Comparison of ENCODE assay signal across 9 cellular contexts in the genomic region with DNA sequence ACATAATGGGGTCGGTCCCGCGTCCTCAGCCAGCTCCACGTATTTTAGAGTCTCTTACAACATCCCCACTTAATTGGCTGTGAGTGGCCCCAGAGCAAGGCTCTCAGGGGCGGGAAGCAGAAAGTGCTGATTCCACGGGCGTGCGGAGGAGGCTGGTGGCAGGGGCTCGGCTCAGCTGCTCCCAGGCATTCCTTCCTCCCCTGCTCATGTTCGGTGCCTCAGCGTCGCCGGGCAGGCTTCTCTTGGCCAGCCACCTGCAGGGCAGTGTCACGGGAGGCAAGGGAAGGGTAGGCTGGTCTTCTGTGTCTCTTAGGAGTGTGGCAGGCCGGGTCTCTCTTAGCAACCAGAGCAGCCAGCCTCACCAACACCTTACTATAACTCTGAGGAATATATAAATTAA. TPM values are rescaled to one million over a fixed set of nuclear protein-coding genes. Genes with fewer than 3 reads are reported as not detected.
DNase-seq lines count a peak whose midpoint lies in the region; ATAC-seq and TF ChIP-seq lines count a peak whose summit lies in the region.
"Had no signal": no experiment of that assay in that cellular context is flagged by ENCODE, and none has a peak within 500 bp of the region (broad histone marks: within the 10 kb centered on the region; RNA-seq: fewer than 3 reads in every experiment).

No MANE protein-coding gene starts in this region.

- H3K4me1 Mint-ChIP-seq in Calu3 (ENCODE audit: low read depth, unreplicated experiment) (peaks cover 20% of the 10 kb centered on the region), brain (peaks cover 33% of the 10 kb centered on the region)

- BruUV-seq in Calu3 (replicated peaks; lab: Mats Ljungman, UMichigan), result no TSS peak

- H3K9me3 Mint-ChIP-seq in Calu3 (ENCODE audit: low read depth, unreplicated experiment) (no peaks in the 10 kb centered on the region), brain (peaks cover 0 to 3% (median 0%) of the 10 kb centered on the region in 5 experiments)

- peaks cover 0 to 6% (median under 1%) of the 10 kb centered on the region in 4 donors for H3K36me3 ChIP-seq in sigmoid colon

- ATAC-seq in HG03196 (IDR thresholded peaks at IDR 0.05; ENCODE audit: unreplicated experiment), result no peak
- no peak for ATAC-seq in HG03342 (IDR thresholded peaks at IDR 0.05; ENCODE audit: unreplicated experiment)

- no peaks in the 10 kb centered on the region for H3K9me3 ChIP-seq in sigmoid colon

- CTCF ChIA-PET in Calu3 (lab: Charles Lee), result no interaction called here

- DNase-seq in Calu3 (peak; percentile 10), iPS-NIHi7 (ENCODE audit: extremely low spot score) (peak; percentile 44), sigmoid colon (peak; percentile 80), medulla oblongata (ENCODE audit: extremely low spot score) (no peak)
- DNase-seq in activated T-cell treated with anti-CD3 and anti-CD28 coated beads, Interleukin-2, amount 50 U/mL, for 48 hours, result no peak
- DNase-seq: DND-41 had no signal

- TF ChIP-seq CTCF in Calu3 (IDR thresholded peaks at IDR 0.05; ENCODE audit: unreplicated experiment) (no peak), brain (conservative IDR thresholded peaks at IDR 0.05) (no peak), sigmoid colon (IDR thresholded peaks at IDR 0.05) (no peak)

- TF ChIP-seq POLR2A in sigmoid colon (IDR thresholded peaks at IDR 0.05), result no peak

- peaks cover 11% of the 10 kb centered on the region for H3K36me3 Mint-ChIP-seq in Calu3 (ENCODE audit: insufficient read depth, unreplicated experiment)
- H3K36me3 Mint-ChIP-seq in brain, result peaks cover 5% of the 10 kb centered on the region

- peak overlapping the region in 1 of 4 donors; percentile 5 for H3K4me3 ChIP-seq in sigmoid colon

- no peak for TF ChIP-seq EP300 in sigmoid colon (IDR thresholded peaks at IDR 0.05)

- peak overlapping the region; percentile 77 to 83 (median 80) for H3K27ac ChIP-seq in sigmoid colon

- H3K27me3 Mint-ChIP-seq in Calu3 (ENCODE audit: unreplicated experiment), result no peaks in the 10 kb centered on the region
- no peaks in the 10 kb centered on the region for H3K27me3 Mint-ChIP-seq in brain

- peaks cover 0 to 45% (median 28%) of the 10 kb centered on the region in 4 donors for H3K4me1 ChIP-seq in sigmoid colon

- 64 to 66% methylated on average over 15 of the region's 15 CpGs for WGBS in sigmoid colon, 2 donors

- intact Hi-C loops in Calu3 (cut with micrococcal nuclease; ENCODE audit: unreplicated experiment), result no loop called here
- intact Hi-C loops in sigmoid colon (cut with DNase I), result no loop called here

- peak overlapping the region; percentile 73 for H3K27ac Mint-ChIP-seq in Calu3 (ENCODE audit: unreplicated experiment)
- peak overlapping the region; percentile 52 to 91 (median 83) for H3K27ac Mint-ChIP-seq in brain

- H3K4me3 Mint-ChIP-seq in Calu3 (ENCODE audit: low read depth, unreplicated experiment), result peak overlapping the region; percentile 51
- H3K4me3 Mint-ChIP-seq in brain, result peak overlapping the region in 3 of 5 experiments; percentile 10 to 28 (median 26)

- no peaks in the 10 kb centered on the region for H3K27me3 ChIP-seq in sigmoid colon

RNA-seq across cellular contexts. Expression of gene IL15RA, which starts 33.8 kb away (rescaled TPM):
- 28.6 and 42.4 TPM in 2 replicates for total RNA-seq in Calu3 (2022)
- 2.4 TPM for polyA plus RNA-seq in brain (ENCODE audit: insufficient read depth, low read depth, low replicate concordance)
- total RNA-seq in sigmoid colon, result 10 to 100 TPM; 11.0 to 16.4 (median 13.9) TPM
- 10 to 100 TPM in 2 of 3 donors, 1 to 10 TPM in 1; 5.5 to 23.7 (median 16.8) TPM for polyA plus RNA-seq in sigmoid colon

RNA-seq across cellular contexts. Expression of gene FBH1, which starts 53.5 kb away (rescaled TPM):
- total RNA-seq in Calu3 (2022) (77.3 and 79.4 TPM in 2 replicates), sigmoid colon (10 to 100 TPM; 68.7 to 85.9 (median 80.4) TPM)
- polyA plus RNA-seq in brain (ENCODE audit: insufficient read depth, low read depth, low replicate concordance) (66.3 TPM), sigmoid colon (10 to 100 TPM; 31.2 to 52.0 (median 49.2) TPM)

RNA-seq across cellular contexts. Expression of gene ANKRD16, which starts 53.8 kb away (rescaled TPM):
- total RNA-seq in Calu3 (2022) (7.7 and 8.7 TPM in 2 replicates), sigmoid colon (10 to 100 TPM in 1 of 4 donors, 1 to 10 TPM in 3; 8.6 to 11.4 (median 9.4) TPM)
- polyA plus RNA-seq in brain (ENCODE audit: insufficient read depth, low read depth, low replicate concordance) (8.5 TPM), sigmoid colon (1 to 10 TPM; 1.6 to 6.1 (median 5.4) TPM)

Comparison
In these comparisons a context has a peak if more than half of its experiments do, and no peak if none do; other contexts are left out.
1. DNase-seq: peak in Calu3 (single experiment), iPS-NIHi7 (single experiment) and sigmoid colon (single experiment); none in activated T-cell treated with anti-CD3 and anti-CD28 coated beads, Interleukin-2, amount 50 U/mL, for 48 hours (0 of 2) and medulla oblongata (single experiment).